ENCODE assay signal across 8 cellular contexts in the genomic region with DNA sequence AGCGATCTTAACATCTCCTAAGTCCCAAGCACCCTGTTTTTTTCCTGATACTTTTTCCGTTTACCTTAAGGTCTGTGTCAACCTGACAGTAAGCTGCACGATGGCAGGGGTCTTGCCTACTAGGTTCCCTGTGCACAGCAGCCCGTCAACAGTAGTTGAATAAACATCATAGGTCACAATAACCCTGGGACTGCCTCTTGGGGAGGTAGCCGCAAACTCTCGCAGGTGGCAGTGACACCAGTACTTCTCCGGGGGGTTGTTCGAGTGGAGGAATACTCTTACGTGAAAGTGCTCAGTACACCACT. TPM values are rescaled to one million over a fixed set of nuclear protein-coding genes. Genes with fewer than 3 reads are reported as not detected.
DNase-seq lines count a peak whose midpoint lies in the region; ATAC-seq and TF ChIP-seq lines count a peak whose summit lies in the region.

No MANE protein-coding gene starts in this region.

- no peaks in the 10 kb centered on the region for H3K9me3 ChIP-seq in osteoblast (ENCODE audit: low read depth, low read length)

- peak overlapping the region; percentile 98 for H3K4me3 Mint-ChIP-seq in endothelial cell (ENCODE audit: unreplicated experiment)

- H3K27ac ChIP-seq in osteoblast (ENCODE audit: low read depth, low read length), result peak overlapping the region; percentile 93

- H3K36me3 Mint-ChIP-seq in endothelial cell (ENCODE audit: low read depth, unreplicated experiment), result peaks cover 21% of the 10 kb centered on the region

- H3K4me1 Mint-ChIP-seq in endothelial cell (ENCODE audit: unreplicated experiment), result peaks cover 31% of the 10 kb centered on the region

- H3K36me3 ChIP-seq in H7 (replicated peaks; ENCODE audit: control insufficient read depth, insufficient read depth, low read length), result no peaks in the 10 kb centered on the region
- peaks cover 10% of the 10 kb centered on the region for H3K36me3 ChIP-seq in osteoblast (ENCODE audit: insufficient read depth, low read length)

- no peaks in the 10 kb centered on the region for H3K9me3 Mint-ChIP-seq in endothelial cell (ENCODE audit: unreplicated experiment)

- H3K27me3 ChIP-seq in H7 (ENCODE audit: control insufficient read depth, insufficient read depth, low read length) (no peaks in the 10 kb centered on the region), osteoblast (ENCODE audit: insufficient read depth, low read length) (no peaks in the 10 kb centered on the region)

- peak overlapping the region; percentile 99 for H3K4me2 ChIP-seq in osteoblast (ENCODE audit: insufficient read depth, low read length)

- no peak for TF ChIP-seq POLR2A in NB4 (IDR thresholded peaks at IDR 0.05; ENCODE audit: extremely low read depth, insufficient read length)

- peak overlapping the region; percentile 99 for H2AFZ ChIP-seq in osteoblast (ENCODE audit: low read length)

- no peak for TF ChIP-seq CTCF in NB4 (IDR thresholded peaks at IDR 0.05; ENCODE audit: low read depth, low read length)
- TF ChIP-seq CTCF in endothelial cell (IDR thresholded peaks at IDR 0.05; ENCODE audit: unreplicated experiment), result no peak
- no peak for TF ChIP-seq CTCF in osteoblast (IDR thresholded peaks at IDR 0.05; ENCODE audit: extremely low read depth, low read depth, low read length)

- peaks cover 22% of the 10 kb centered on the region for H4K20me1 ChIP-seq in osteoblast (ENCODE audit: insufficient read depth, low read length)

- DNase-seq in H7 (peak; percentile 18), NB4 (ENCODE audit: low read depth) (no peak), endothelial cell (ENCODE audit: low spot score) (no peak), osteoblast (ENCODE audit: insufficient read length, low spot score, missing footprints) (no peak), foreskin melanocyte (no peak), occipital lobe (lab: John Stamatoyannopoulos, UW) (no peak), NCI-H146 (lab: John Stamatoyannopoulos, UW) (no peak)

- H3K4me3 ChIP-seq in H7 (ENCODE audit: insufficient read depth, low read depth, low read length) (peak overlapping the region; percentile 96), NB4 (ENCODE audit: low read depth, low read length) (peak overlapping the region; percentile 95), osteoblast (ENCODE audit: insufficient read depth, low read length) (peak overlapping the region; percentile 94)

- peak; percentile 59 for ATAC-seq in GM18511 (IDR thresholded peaks at IDR 0.05; ENCODE audit: unreplicated experiment)

- peaks cover 62% of the 10 kb centered on the region for H3K79me2 ChIP-seq in osteoblast (ENCODE audit: insufficient read depth, low read length)

- H3K4me1 ChIP-seq in osteoblast (ENCODE audit: insufficient read depth, low read length), result peaks cover 32% of the 10 kb centered on the region

- peak overlapping the region; percentile 92 for H3K27ac Mint-ChIP-seq in endothelial cell (ENCODE audit: unreplicated experiment)

- peaks cover 11% of the 10 kb centered on the region for H3K27me3 Mint-ChIP-seq in endothelial cell (ENCODE audit: unreplicated experiment)

RNA-seq across cellular contexts. Expression of a gene that starts 0.4 kb away (rescaled TPM):
- total RNA-seq in H7 (2014; rRNA removed; shearing (Covaris generic)), result 74.4 and 84.6 TPM in 2 replicates
- total RNA-seq in endothelial cell (ENCODE audit: unreplicated experiment), result 218 TPM
- 251 and 283 TPM in 2 replicates for total RNA-seq in osteoblast
- total RNA-seq in occipital lobe, result 116 TPM
